Comparison of ENCODE assay signal across 2 cellular contexts in genomic region chr1:1877852-1878436, GRCh38.
TF ChIP-seq lines count a peak whose summit lies in the region.

No MANE protein-coding gene starts in this region.

TF ChIP-seq in GM23338, 12 proteins besides CTCF, POLR2A, EP300 and RAD21:
- TF ChIP-seq NANOG (IDR thresholded peaks at IDR 0.05; ENCODE audit: borderline replicate concordance) (no peak), ZNF114 (CRISPR knock-in tag; IDR thresholded peaks at IDR 0.05) (no peak), JUNB (IDR thresholded peaks at IDR 0.05; ENCODE audit: unreplicated experiment) (no peak), ZNF462 (CRISPR knock-in tag; IDR thresholded peaks at IDR 0.05) (no peak), ZNF331 (CRISPR knock-in tag; IDR thresholded peaks at IDR 0.05; ENCODE audit: low read depth) (no peak), EZH2 (IDR thresholded peaks at IDR 0.05; ENCODE audit: low read depth, unreplicated experiment) (no peak), STAT1 (IDR thresholded peaks at IDR 0.05; ENCODE audit: unreplicated experiment) (no peak), ETS1 (IDR thresholded peaks at IDR 0.05) (no peak), REST (IDR thresholded peaks at IDR 0.05; ENCODE audit: unreplicated experiment) (no peak), EZH2phosphoT487 (IDR thresholded peaks at IDR 0.05; ENCODE audit: unreplicated experiment) (no peak), POLR2AphosphoS5 (IDR thresholded peaks at IDR 0.05; ENCODE audit: low read depth) (no peak), CREB1 (CRISPR knock-in tag; IDR thresholded peaks at IDR 0.05; ENCODE audit: low read depth) (no peak)
TF ChIP-seq in GM23338: peak in this region for 0.

TF ChIP-seq in GM12878, 131 proteins besides CTCF, POLR2A, EP300 and RAD21:
- no peak for TF ChIP-seq CEBPZ (IDR thresholded peaks at IDR 0.05; ENCODE audit: low read depth, low read length)
- 0 out of 2 replicates have a peak, but pooled peaks have one; percentile 44 for TF ChIP-seq POLR2AphosphoS5 (IDR thresholded peaks at IDR 0.05; ENCODE audit: low read length)
- TF ChIP-seq FOXK2 (IDR thresholded peaks at IDR 0.05), result no peak
